Comparison of ENCODE assay signal across 1 cellular context in genomic region chr16:10682604-10683003, GRCh38.
TF ChIP-seq lines count a peak whose summit lies in the region.

No MANE protein-coding gene starts in this region.

TF ChIP-seq in K562, 482 proteins besides CTCF, POLR2A, EP300 and RAD21 (continued from another document):
- TF ChIP-seq ZNF146 (CRISPR knock-in tag; IDR thresholded peaks at IDR 0.05; ENCODE audit: unreplicated experiment) (no peak), CEBPG (CRISPR knock-in tag; IDR thresholded peaks at IDR 0.05) (no peak), CEBPG (tag; conservative IDR thresholded peaks at IDR 0.05 in 1 of 2, IDR thresholded peaks at IDR 0.05 in 1 of 2) (no peak), ZNF695 (CRISPR knock-in tag; IDR thresholded peaks at IDR 0.05) (no peak), E2F4 (CRISPR knock-in tag; IDR thresholded peaks at IDR 0.05; ENCODE audit: low read depth) (no peak)
